Comparison of ENCODE assay signal across 8 cellular contexts in genomic region chr5:172417983-172418630, GRCh38. TPM values are rescaled to one million over a fixed set of nuclear protein-coding genes. Genes with fewer than 3 reads are reported as not detected.
DNase-seq lines count a peak whose midpoint lies in the region; ATAC-seq and TF ChIP-seq lines count a peak whose summit lies in the region.

No MANE protein-coding gene starts in this region.

- H3K36me3 Mint-ChIP-seq in brain (peaks cover 30% of the 10 kb centered on the region), WTC11 (peaks cover 58% of the 10 kb centered on the region)

- POLR2A ChIA-PET in WTC11 (lab: Charles Lee): no interaction called here

- H3K9me3 Mint-ChIP-seq in brain: no peaks in the 10 kb centered on the region
- no peaks in the 10 kb centered on the region; the same call in 1 of the 2 replicates for H3K9me3 Mint-ChIP-seq in WTC11

- H3K4me3 ChIP-seq in skeletal muscle tissue (ENCODE audit: low read length in 3 of 3): peak overlapping the region in 1 of 3 donors; percentile 22

- H3K27me3 ChIP-seq in skeletal muscle tissue (ENCODE audit: control insufficient read depth in 3 of 3, insufficient read depth in 3 of 3, low read length in 3 of 3): no peaks in the 10 kb centered on the region

- peak overlapping the region in 2 of 3 donors; percentile 40 to 57 for H3K9ac ChIP-seq in skeletal muscle tissue (ENCODE audit: low read depth in 1 of 3, low read length in 3 of 3)

- H3K4me1 ChIP-seq in skeletal muscle tissue (ENCODE audit: control insufficient read depth in 3 of 3, insufficient read depth in 3 of 3, low read length in 3 of 3): peaks cover 51 to 56% (median 53%) of the 10 kb centered on the region in 3 donors

- peak overlapping the region; percentile 76 for H3K27ac ChIP-seq in skeletal muscle tissue (ENCODE audit: low read depth, low read length)

- peak; percentile 96 for DNase-seq in H4 (ENCODE audit: low spot score)
- peak; percentile 99 for DNase-seq in iris pigment epithelial cell (ENCODE audit: low read depth)
- no peak for DNase-seq in NCI-H128 (lab: John Stamatoyannopoulos, UW; ENCODE audit: unreplicated experiment)
- DNase-seq in WTC11 (ENCODE audit: low spot score): no peak

- H3K9me3 ChIP-seq in skeletal muscle tissue (ENCODE audit: control insufficient read depth in 3 of 3, low read length in 3 of 3): no peaks in the 10 kb centered on the region

- H3K36me3 ChIP-seq in skeletal muscle tissue (ENCODE audit: control insufficient read depth in 3 of 3, insufficient read depth in 3 of 3, low read length in 3 of 3): peaks cover 0 to 3% (median 1%) of the 10 kb centered on the region in 3 donors

- ATAC-seq in GM19395 (IDR thresholded peaks at IDR 0.05; ENCODE audit: unreplicated experiment) (no peak), WTC11 (no peak), GM18517 (IDR thresholded peaks at IDR 0.05; ENCODE audit: unreplicated experiment) (no peak)

- CTCF ChIA-PET in WTC11 (lab: Charles Lee): interaction anchor here (1.0 kb wide), 1 partner anchor 33 kb away, joined by 4 read pairs; no protein-coding TSS in a partner anchor

- H3K27ac Mint-ChIP-seq in brain (peak overlapping the region; percentile 84 to 97 (median 93)), WTC11 (no peak overlapping the region)

- H3K4me1 Mint-ChIP-seq in brain (peaks cover 64% of the 10 kb centered on the region), WTC11 (peaks cover 22% of the 10 kb centered on the region)

- no peak for TF ChIP-seq CTCF in brain (conservative IDR thresholded peaks at IDR 0.05)
- TF ChIP-seq CTCF in WTC11 (IDR thresholded peaks at IDR 0.05): no peak

- H3K4me3 Mint-ChIP-seq in brain: peak overlapping the region in 1 of 5 experiments; percentile 49
- H3K4me3 Mint-ChIP-seq in WTC11: no peak overlapping the region

- peaks cover 6% of the 10 kb centered on the region for H3K27me3 Mint-ChIP-seq in brain
- no peaks in the 10 kb centered on the region for H3K27me3 Mint-ChIP-seq in WTC11 (ENCODE audit: low read depth)

TF ChIP-seq in WTC11, 78 proteins besides CTCF, POLR2A, EP300 and RAD21:
- no peak for TF ChIP-seq SP1 (CRISPR knock-in tag; conservative IDR thresholded peaks at IDR 0.05)
- TF ChIP-seq HMGA2 (CRISPR knock-in tag; IDR thresholded peaks at IDR 0.05): no peak
- TF ChIP-seq ZNF219 (CRISPR knock-in tag; IDR thresholded peaks at IDR 0.05; ENCODE audit: borderline replicate concordance): no peak
- no peak for TF ChIP-seq ZNF232 (CRISPR knock-in tag; IDR thresholded peaks at IDR 0.05)
- TF ChIP-seq, protein P1, sequence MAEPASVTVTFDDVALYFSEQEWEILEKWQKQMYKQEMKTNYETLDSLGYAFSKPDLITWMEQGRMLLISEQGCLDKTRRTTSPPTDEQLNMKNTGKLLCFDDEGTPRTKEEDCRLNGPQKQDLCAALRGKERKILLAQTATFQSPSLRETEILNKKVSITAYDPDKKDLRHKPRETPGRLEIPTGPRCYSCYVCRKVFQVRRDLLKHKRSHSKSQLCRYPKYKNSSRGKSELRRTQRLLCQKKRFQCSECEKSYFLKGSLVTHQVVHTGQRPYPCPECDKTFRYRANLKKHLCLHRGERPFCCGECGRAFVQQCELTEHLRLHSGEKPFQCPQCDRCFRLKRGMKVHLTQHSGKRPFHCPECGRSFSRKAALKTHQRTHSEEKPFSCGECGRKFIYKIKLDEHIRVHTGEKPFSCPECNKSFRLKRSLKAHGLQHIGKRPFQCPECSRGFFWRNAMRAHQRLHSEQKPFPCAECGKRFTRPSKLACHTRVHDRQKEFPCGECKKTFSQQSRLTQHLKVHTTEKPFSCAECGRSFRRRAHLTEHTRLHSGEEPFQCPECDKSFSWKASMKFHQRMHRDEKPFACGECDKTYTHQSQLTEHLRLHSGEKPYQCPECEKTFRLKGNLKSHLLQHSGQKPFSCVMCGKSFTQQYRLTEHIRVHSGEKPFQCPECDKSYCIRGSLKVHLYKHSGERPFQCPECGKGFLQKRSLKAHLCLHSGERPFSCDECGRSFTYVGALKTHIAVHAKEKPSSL (CRISPR knock-in tag; conservative IDR thresholded peaks at IDR 0.05): no peak

RNA-seq across cellular contexts. Expression of gene SH3PXD2B, which starts 36.2 kb away (rescaled TPM):
- total RNA-seq in H4 (2014; rRNA removed; shearing (Covaris generic)): 7.7 and 9.4 TPM in 2 replicates
- 16.3 TPM for polyA plus RNA-seq in brain (ENCODE audit: insufficient read depth, low read depth, low replicate concordance)
- total RNA-seq in skeletal muscle tissue (12.0 TPM), WTC11 (2021) (52.2 to 64.1 TPM (median 57.4 TPM) in 3 replicates)

Comparison
In these comparisons a context has a peak if more than half of its experiments do, and no peak if none do; other contexts are left out.
1. DNase-seq: peak in H4 (single experiment) and iris pigment epithelial cell (single experiment); none in NCI-H128 (single experiment) and WTC11 (single experiment).